7 cellular contexts compared by ENCODE assay signal in the genomic region with DNA sequence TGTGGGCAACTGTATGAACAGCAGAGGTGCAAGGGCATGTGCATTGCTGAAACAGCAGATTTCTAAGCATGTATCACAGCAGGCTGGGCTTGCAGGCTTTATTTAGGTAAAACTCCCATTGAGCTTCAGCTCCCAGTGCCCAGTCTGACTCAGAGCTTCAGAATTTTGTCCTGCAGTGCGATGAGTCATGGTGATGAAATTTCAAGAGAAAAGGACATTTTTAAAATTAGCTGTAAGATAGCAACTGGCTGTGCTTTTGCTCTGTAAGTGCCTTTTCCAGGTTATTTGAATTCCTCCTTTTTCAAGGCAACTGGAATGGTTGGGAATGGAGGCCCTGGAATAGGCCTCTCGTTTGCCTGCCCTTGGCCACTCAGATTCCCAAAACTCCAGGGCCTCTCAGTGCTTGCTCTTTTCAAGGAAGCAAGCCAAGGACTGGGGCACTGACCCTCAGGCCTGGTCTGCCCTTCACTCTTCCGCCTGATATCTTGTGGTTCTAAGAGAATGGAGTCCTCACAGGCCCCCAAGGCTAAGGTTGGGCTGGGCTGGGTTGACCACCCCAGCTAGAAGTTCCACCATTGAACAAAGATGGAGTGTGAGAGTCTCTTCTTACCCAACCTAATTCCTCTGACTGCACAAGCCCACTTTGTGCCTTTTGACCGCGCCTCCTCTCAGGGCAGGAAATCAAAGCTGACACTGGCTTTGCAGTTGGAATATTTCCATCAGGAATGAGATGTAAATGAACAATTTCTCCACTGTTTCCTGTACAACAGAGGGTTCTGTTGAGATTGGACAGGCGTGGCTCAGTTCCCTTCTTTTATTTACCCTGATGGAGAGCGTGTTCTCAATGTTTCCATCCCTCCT. TPM values are rescaled to one million over a fixed set of nuclear protein-coding genes. Genes with fewer than 3 reads are reported as not detected.
DNase-seq lines count a peak whose midpoint lies in the region; ATAC-seq, FAIRE-seq and TF ChIP-seq lines count a peak whose summit lies in the region.

No MANE protein-coding gene starts in this region.

- peak; percentile 88 for FAIRE-seq in endothelial cell of umbilical vein (lab: Jason Lieb, UNC)

- no peaks in the 10 kb centered on the region for H3K36me3 ChIP-seq in HCT116 (ENCODE audit: control insufficient read depth in 1 of 2, insufficient read depth in 2 of 2, low read length in 2 of 2)
- no peaks in the 10 kb centered on the region for H3K36me3 ChIP-seq in PC-3 (ENCODE audit: low read depth, low read length)
- no peaks in the 10 kb centered on the region for H3K36me3 ChIP-seq in endothelial cell of umbilical vein (ENCODE audit: control insufficient read depth in 2 of 2, extremely low read depth in 1 of 2, insufficient read depth in 2 of 2, low read length in 2 of 2)

- DNase-seq in HCT116 (ENCODE audit: low read depth, low spot score) (peak; percentile 89), PC-3 (peak; percentile 92), endothelial cell of umbilical vein (ENCODE audit: low read depth, low spot score) (peak; percentile 94), mesothelial cell of epicardium (ENCODE audit: low spot score in 2 of 2, unreplicated experiment in 2 of 2) (peak in 1 of 2 experiments; percentile 46), ureter (ENCODE audit: low spot score) (peak; percentile 76), NCI-H748 treated with DMSO at 0.1 percent for 48 hours (lab: John Stamatoyannopoulos, UW) (no peak)

- no peaks in the 10 kb centered on the region for H3K36me3 Mint-ChIP-seq in mesothelial cell of epicardium

- H3K79me2 ChIP-seq in HCT116 (ENCODE audit: insufficient read depth, low read length), result no peaks in the 10 kb centered on the region
- no peaks in the 10 kb centered on the region for H3K79me2 ChIP-seq in PC-3 (ENCODE audit: low read length)
- no peaks in the 10 kb centered on the region for H3K79me2 ChIP-seq in endothelial cell of umbilical vein (ENCODE audit: control insufficient read depth, insufficient read depth, low read length)

- CTCF ChIA-PET in HCT116 (lab: Charles Lee) (interaction anchor here (0.7 to 1.0 kb wide), 2 partner anchors 65 to 133 kb away, joined by 3 read pairs; no protein-coding TSS in a partner anchor), PC-3 (lab: Charles Lee) (interaction anchor here (0.6 kb wide), 1 partner anchor 29 kb away, joined by 3 read pairs; no protein-coding TSS in a partner anchor), endothelial cell of umbilical vein (lab: Charles Lee) (interaction anchor here (0.6 to 1.9 kb wide), 13 partner anchors 12 to 284 kb away, joined by 3 to 15 read pairs (median 3); partner anchors contain the start of genes ME3 and PRSS23)

- no peaks in the 10 kb centered on the region for H3K9me3 ChIP-seq in HCT116 (ENCODE audit: control insufficient read depth in 1 of 2, insufficient read depth in 1 of 2, low read depth in 1 of 2, low read length in 2 of 2)
- no peaks in the 10 kb centered on the region for H3K9me3 ChIP-seq in PC-3 (ENCODE audit: low read length)
- H3K9me3 ChIP-seq in endothelial cell of umbilical vein (replicated peaks; ENCODE audit: control insufficient read depth, insufficient read depth, low read length), result no peaks in the 10 kb centered on the region

- H3K27ac ChIP-seq in HCT116 (ENCODE audit: low read depth, low read length) (peak overlapping the region; percentile 87), PC-3 (ENCODE audit: low read length) (peak overlapping the region; percentile 100), endothelial cell of umbilical vein (ENCODE audit: insufficient read depth, low read depth, low read length) (peak overlapping the region; percentile 99)

- H3K4me2 ChIP-seq in HCT116 (ENCODE audit: low read length), result peak overlapping the region; percentile 73
- peak overlapping the region; percentile 86 for H3K4me2 ChIP-seq in PC-3 (ENCODE audit: low read length)
- H3K4me2 ChIP-seq in endothelial cell of umbilical vein (ENCODE audit: insufficient read depth, low read length), result peak overlapping the region; percentile 69

- H4K20me1 ChIP-seq in HCT116 (ENCODE audit: insufficient read depth) (no peaks in the 10 kb centered on the region), PC-3 (ENCODE audit: low read length) (no peaks in the 10 kb centered on the region), endothelial cell of umbilical vein (replicated peaks; ENCODE audit: control insufficient read depth, extremely low read depth, insufficient read depth, low read length) (no peaks in the 10 kb centered on the region)

- H3K4me3 ChIP-seq in HCT116 (replicated peaks in 1 of 2; ENCODE audit: low read depth in 1 of 2, low read length in 2 of 2) (peak overlapping the region in 1 of 2 experiments; percentile 37; a peak in 2 of 4 replicates), PC-3 (ENCODE audit: low read length) (peak overlapping the region; percentile 37), endothelial cell of umbilical vein (replicated peaks in 1 of 3; ENCODE audit: insufficient read depth in 1 of 3, low read depth in 1 of 3, low read length in 3 of 3) (peak overlapping the region in 1 of 3 experiments; percentile 7)

- H3K27ac Mint-ChIP-seq in mesothelial cell of epicardium, result peak overlapping the region; percentile 99

- H3K9ac ChIP-seq in HCT116 (ENCODE audit: low read length) (peak overlapping the region; percentile 53), PC-3 (ENCODE audit: low read length) (peak overlapping the region; percentile 88), endothelial cell of umbilical vein (replicated peaks; ENCODE audit: extremely low read depth, insufficient read depth, low read length) (peak overlapping the region; percentile 90)

- H3K4me3 Mint-ChIP-seq in mesothelial cell of epicardium, result no peak overlapping the region

- no peaks in the 10 kb centered on the region for H3K9me3 Mint-ChIP-seq in mesothelial cell of epicardium

- H3K9me2 ChIP-seq in HCT116 (ENCODE audit: insufficient read depth) (no peaks in the 10 kb centered on the region), PC-3 (replicated peaks; ENCODE audit: low read length) (no peaks in the 10 kb centered on the region)

- dilution Hi-C loops in endothelial cell of umbilical vein (cut with MboI; ENCODE audit: extremely low pct_ligation_motif_present, low sequenced_read_pairs), result no loop called here

- peaks cover 45% of the 10 kb centered on the region for H3K4me1 Mint-ChIP-seq in mesothelial cell of epicardium

- BruUV-seq in HCT116 (replicated peaks; lab: Mats Ljungman, UMichigan), result no TSS peak
- TSS peak; percentile 47 for BruUV-seq in PC-3 (replicated peaks; lab: Mats Ljungman, UMichigan)
- BruUV-seq in endothelial cell of umbilical vein (replicated peaks; lab: Mats Ljungman, UMichigan), result TSS peak; percentile 53

- peaks cover 3% of the 10 kb centered on the region for H3K27me3 Mint-ChIP-seq in mesothelial cell of epicardium (ENCODE audit: low read depth)

- H3K27me3 ChIP-seq in HCT116 (ENCODE audit: insufficient read depth, low read length), result no peaks in the 10 kb centered on the region
- H3K27me3 ChIP-seq in PC-3 (ENCODE audit: low read length), result no peaks in the 10 kb centered on the region
- no peaks in the 10 kb centered on the region for H3K27me3 ChIP-seq in endothelial cell of umbilical vein (ENCODE audit: control insufficient read depth in 2 of 2, insufficient read depth in 2 of 2, low read length in 2 of 2)

- peaks cover 10% of the 10 kb centered on the region for H3F3A ChIP-seq in PC-3 (ENCODE audit: low read length, unreplicated experiment)

- RAD21 ChIA-PET in HCT116 (lab: Charles Lee; ENCODE audit: low non-redundant PET in 1 of 2, low total read pairs in 2 of 2, uncharacterized antibody in 2 of 2, unreplicated experiment in 2 of 2), result interaction anchor here in 1 of 2 experiments (0.5 kb wide), 1 partner anchor 295 kb away, joined by 3 read pairs; no protein-coding TSS in a partner anchor

- no peak for TF ChIP-seq RAD21 in HCT116 (IDR thresholded peaks at IDR 0.05; ENCODE audit: low read depth)

- intact Hi-C loops in HCT116 (cut with micrococcal nuclease) (loop anchor here (5.0 kb wide), 2 partner anchors 61 to 219 kb away; partner anchors contain the start of gene PRSS23), PC-3 (cut with micrococcal nuclease) (loop anchor here (1.0 to 5.0 kb wide), 7 partner anchors 41 to 256 kb away; no protein-coding TSS in a partner anchor), endothelial cell of umbilical vein (cut with micrococcal nuclease) (loop anchor here (1.0 to 5.0 kb wide), 7 partner anchors 59 to 281 kb away; partner anchors contain the start of gene PRSS23)

- POLR2A ChIA-PET in HCT116 (lab: Charles Lee) (interaction anchor here (0.9 kb wide), 1 partner anchor 14 kb away, joined by 4 read pairs; no protein-coding TSS in a partner anchor), PC-3 (lab: Charles Lee; ENCODE audit: unreplicated experiment) (interaction anchor here (0.6 to 1.8 kb wide), 6 partner anchors 44 to 281 kb away, joined by 4 to 7 read pairs (median 4); partner anchors contain the start of gene PRSS23), endothelial cell of umbilical vein (lab: Charles Lee) (interaction anchor here (0.6 to 1.5 kb wide), 4 partner anchors 20 to 225 kb away, joined by 3 to 12 read pairs (median 3); partner anchors contain the start of gene ME3)

- TF ChIP-seq POLR2A in HCT116 (IDR thresholded peaks at IDR 0.05; ENCODE audit: borderline replicate concordance, extremely low read depth, insufficient read depth, insufficient read length) (no peak), endothelial cell of umbilical vein (IDR thresholded peaks at IDR 0.05; ENCODE audit: low read depth, low read length) (no peak)

- TF ChIP-seq CTCF in HCT116 (IDR thresholded peaks at IDR 0.05 in 2 of 3, conservative IDR thresholded peaks at IDR 0.05 in 1 of 3; ENCODE audit: borderline replicate concordance in 1 of 3, insufficient read depth in 1 of 3, low read depth in 2 of 3, low read length in 2 of 3) (no peak), PC-3 (conservative IDR thresholded peaks at IDR 0.05; ENCODE audit: low read depth, low read length) (no peak), endothelial cell of umbilical vein (IDR thresholded peaks at IDR 0.05; ENCODE audit: extremely low read depth in 1 of 2, insufficient read depth in 1 of 2, low read depth in 1 of 2, low read length in 2 of 2) (no peak), mesothelial cell of epicardium (IDR thresholded peaks at IDR 0.05; ENCODE audit: unreplicated experiment) (no peak)

- H3K4me1 ChIP-seq in HCT116 (ENCODE audit: control insufficient read depth in 1 of 2, insufficient read depth in 2 of 2, low read length in 2 of 2) (peaks cover 60 to 78% of the 10 kb centered on the region in 2 experiments), PC-3 (ENCODE audit: insufficient read depth, low read length) (peaks cover 91% of the 10 kb centered on the region), endothelial cell of umbilical vein (ENCODE audit: control insufficient read depth, extremely low read depth, insufficient read depth, low read length) (peaks cover 78% of the 10 kb centered on the region)

- H2AFZ ChIP-seq in HCT116 (ENCODE audit: low read depth, low read length, poor library complexity, severe bottlenecking), result peak overlapping the region; percentile 5
- no peak overlapping the region for H2AFZ ChIP-seq in PC-3 (ENCODE audit: low read length)
- no peak overlapping the region for H2AFZ ChIP-seq in endothelial cell of umbilical vein (ENCODE audit: low read depth, low read length)

- H3K9me1 ChIP-seq in endothelial cell of umbilical vein (replicated peaks; ENCODE audit: control insufficient read depth, extremely low read depth, insufficient read depth, low read length), result no peaks in the 10 kb centered on the region

- peak; percentile 56 for ATAC-seq in HCT116
- ATAC-seq in PC-3, result peak; percentile 44
- ATAC-seq in GM19452 (IDR thresholded peaks at IDR 0.05; ENCODE audit: unreplicated experiment), result no peak

RNA-seq across cellular contexts. Expression of gene PRSS23, which starts 59.5 kb away (rescaled TPM):
- total RNA-seq in HCT116 (2021; ENCODE audit: unreplicated experiment) (3.8 TPM), PC-3 (2014; rRNA removed) (39.0 and 43.2 TPM in 2 replicates), endothelial cell of umbilical vein (240 and 278 TPM in 2 replicates), mesothelial cell of epicardium (28.3 to 29.9 TPM (median 29.4 TPM) in 3 replicates), ureter (27.8 TPM)
- 1.6 and 2.0 TPM in 2 replicates for polyA plus RNA-seq in HCT116 (2012)
- polyA plus RNA-seq in endothelial cell of umbilical vein, result 146 and 161 TPM in 2 replicates
- polyA plus RNA-seq in endothelial cell of umbilical vein (2011; cell fraction: cytosol; rRNA removed), result 203 and 208 TPM in 2 replicates
- polyA plus RNA-seq in endothelial cell of umbilical vein (2011; cell fraction: nucleus; rRNA removed), result 125 and 127 TPM in 2 replicates
- 434 and 459 TPM in 2 replicates for polyA plus RNA-seq in endothelial cell of umbilical vein (2012)
- 298 and 340 TPM in 2 replicates for polyA minus RNA-seq in endothelial cell of umbilical vein
- polyA minus RNA-seq in endothelial cell of umbilical vein (2011; cell fraction: cytosol; rRNA and poly(A)+ RNA removed), result 250 TPM
- polyA minus RNA-seq in endothelial cell of umbilical vein (2011; cell fraction: nucleus; rRNA and poly(A)+ RNA removed), result 104 and 133 TPM in 2 replicates
